9 cellular contexts compared by ENCODE assay signal in genomic region chr6:166598441-166599138, GRCh38. TPM values are rescaled to one million over a fixed set of nuclear protein-coding genes. Genes with fewer than 3 reads are reported as not detected.
DNase-seq lines count a peak whose midpoint lies in the region; ATAC-seq and TF ChIP-seq lines count a peak whose summit lies in the region.
"Had no signal": no experiment of that assay in that cellular context is flagged by ENCODE, and none has a peak within 500 bp of the region (broad histone marks: within the 10 kb centered on the region; RNA-seq: fewer than 3 reads in every experiment).

No MANE protein-coding gene starts in this region.

- H3K36me3 Mint-ChIP-seq in HFFc6 (ENCODE audit: low read depth) (peaks cover 26% of the 10 kb centered on the region), MCF 10A (ENCODE audit: insufficient read depth, unreplicated experiment) (peaks cover 66% of the 10 kb centered on the region)
- H3K36me3 Mint-ChIP-seq in CD8-positive, alpha-beta T cell = no peaks in the 10 kb centered on the region

- H3K4me1 Mint-ChIP-seq in HFFc6 (ENCODE audit: low read depth) = peaks cover 72% of the 10 kb centered on the region
- H3K4me1 Mint-ChIP-seq in MCF 10A (ENCODE audit: insufficient read depth, unreplicated experiment) = peaks cover 60% of the 10 kb centered on the region
- H3K4me1 Mint-ChIP-seq in CD8-positive, alpha-beta T cell (ENCODE audit: low read depth) = no peaks in the 10 kb centered on the region

- H3K27me3 ChIP-seq in hepatocyte (no peaks in the 10 kb centered on the region), spleen (replicated peaks in 1 of 7) (no peaks in the 10 kb centered on the region)
- no peaks in the 10 kb centered on the region for H3K27me3 ChIP-seq in CD8-positive, alpha-beta T cell (ENCODE audit: insufficient read depth, low read length)

- BruUV-seq in MCF 10A (replicated peaks; lab: Mats Ljungman, UMichigan) = no TSS peak

- H4K20me1 ChIP-seq in hepatocyte (ENCODE audit: insufficient read depth, poor library complexity, severe bottlenecking) = peaks cover 2% of the 10 kb centered on the region

- H3K27me3 Mint-ChIP-seq in HFFc6 (ENCODE audit: insufficient read depth) (no peaks in the 10 kb centered on the region), MCF 10A (ENCODE audit: insufficient read depth, unreplicated experiment) (no peaks in the 10 kb centered on the region)
- no peaks in the 10 kb centered on the region for H3K27me3 Mint-ChIP-seq in CD8-positive, alpha-beta T cell (ENCODE audit: low read depth)

- H2AFZ ChIP-seq in hepatocyte = no peak overlapping the region

- no peak overlapping the region for H3K4me2 ChIP-seq in hepatocyte

- no peaks in the 10 kb centered on the region for H3K4me1 ChIP-seq in hepatocyte (ENCODE audit: insufficient read depth)
- peaks cover 0 to 26% (median 9%) of the 10 kb centered on the region in 6 donors for H3K4me1 ChIP-seq in spleen
- H3K4me1 ChIP-seq in CD8-positive, alpha-beta T cell (ENCODE audit: insufficient read depth, low read length) = no peaks in the 10 kb centered on the region

- H3K27ac Mint-ChIP-seq in HFFc6 (peak overlapping the region; percentile 98), MCF 10A (ENCODE audit: low read depth, unreplicated experiment) (peak overlapping the region; percentile 93)
- no peak overlapping the region for H3K27ac Mint-ChIP-seq in CD8-positive, alpha-beta T cell

- no peak for TF ChIP-seq CTCF in HFFc6 (IDR thresholded peaks at IDR 0.05)
- no peak for TF ChIP-seq CTCF in MCF 10A (IDR thresholded peaks at IDR 0.05; ENCODE audit: unreplicated experiment)
- no peak for TF ChIP-seq CTCF in hepatocyte (IDR thresholded peaks at IDR 0.05; ENCODE audit: poor library complexity)
- TF ChIP-seq CTCF in spleen (IDR thresholded peaks at IDR 0.05 in 8 of 11, conservative IDR thresholded peaks at IDR 0.05 in 3 of 11) = no peak
- no peak for TF ChIP-seq CTCF in CD8-positive, alpha-beta T cell (IDR thresholded peaks at IDR 0.05)

- intact Hi-C loops in MCF 10A (cut with micrococcal nuclease) = no loop called here
- intact Hi-C loops in spleen (cut with DNase I; ENCODE audit: low total_unique reads) = no loop called here
- intact Hi-C loops in CD8-positive, alpha-beta T cell (cut with DNase I, micrococcal nuclease) = no loop called here

- POLR2A ChIA-PET in MCF 10A (lab: Yijun Ruan, JAX) = interaction anchor here (0.5 to 5.1 kb wide), 10 partner anchors 9 to 405 kb away, joined by 3 to 60 read pairs (median 5); partner anchors contain the start of gene RPS6KA2
- POLR2A ChIA-PET in CD8-positive, alpha-beta T cell (lab: Charles Lee) = no interaction called here

- H3K9me3 Mint-ChIP-seq in HFFc6 (peaks cover 13% of the 10 kb centered on the region), MCF 10A (ENCODE audit: unreplicated experiment) (no peaks in the 10 kb centered on the region)
- H3K9me3 Mint-ChIP-seq in CD8-positive, alpha-beta T cell = no peaks in the 10 kb centered on the region
- H3K9me3 Mint-ChIP-seq: central memory CD8-positive, alpha-beta T cell had no signal

- H3K79me2 ChIP-seq in hepatocyte = peaks cover 57% of the 10 kb centered on the region

- no peak for ATAC-seq in CD8-positive, alpha-beta T cell

- H3K27ac ChIP-seq in hepatocyte (peak overlapping the region; percentile 88), spleen (peak overlapping the region; percentile 4 to 85 (median 76))
- H3K27ac ChIP-seq in CD8-positive, alpha-beta T cell (ENCODE audit: low read depth, low read length) = no peak overlapping the region

- no peaks in the 10 kb centered on the region for H3K9me2 ChIP-seq in hepatocyte (replicated peaks; ENCODE audit: insufficient read depth)

- DNase-seq in HFFc6 = peak; percentile 88
- peak; percentile 91 for DNase-seq in MCF 10A (ENCODE audit: unreplicated experiment)
- DNase-seq in hepatocyte (ENCODE audit: low spot score) = peak; percentile 42
- DNase-seq in spleen = no peak
- DNase-seq in NOMO-1 treated with DMSO at 0.1 percent for 48 hours (lab: John Stamatoyannopoulos, UW; ENCODE audit: unreplicated experiment) = no peak
- no peak for DNase-seq in NCI-H82 treated with DMSO at 0.1 percent for 48 hours (lab: John Stamatoyannopoulos, UW; ENCODE audit: unreplicated experiment)
- DNase-seq in NCI-H1092 (lab: John Stamatoyannopoulos, UW) = no peak
- no peak for DNase-seq in CD8-positive, alpha-beta T cell

- CTCF ChIA-PET in MCF 10A (lab: Yijun Ruan, JAX) = interaction anchor here (0.6 to 1.6 kb wide), 3 partner anchors 22 to 72 kb away, joined by 3 to 9 read pairs (median 3); no protein-coding TSS in a partner anchor
- CTCF ChIA-PET in CD8-positive, alpha-beta T cell (lab: Charles Lee) = interaction anchor here (1.5 kb wide), 1 partner anchor 10 kb away, joined by 3 read pairs; no protein-coding TSS in a partner anchor

- H3K4me3 ChIP-seq in hepatocyte (no peak overlapping the region), spleen (no peak overlapping the region)
- no peak overlapping the region for H3K4me3 ChIP-seq in CD8-positive, alpha-beta T cell (ENCODE audit: low read depth, low read length)

- 79% methylated on average over 11 of the region's 11 CpGs for WGBS in hepatocyte (ENCODE audit: low lambda C conversion rate, missing lambda C conversion rate)
- WGBS in spleen, 5 donors = 51 to 71% (median 51%) methylated on average over 11 of the region's 11 CpGs

- H3K9me3 ChIP-seq in hepatocyte (ENCODE audit: low read depth) = no peaks in the 10 kb centered on the region
- no peaks in the 10 kb centered on the region for H3K9me3 ChIP-seq in spleen
- no peaks in the 10 kb centered on the region for H3K9me3 ChIP-seq in CD8-positive, alpha-beta T cell (ENCODE audit: low read length)

- peak overlapping the region; percentile 49 for H3K4me3 Mint-ChIP-seq in HFFc6
- H3K4me3 Mint-ChIP-seq in MCF 10A (ENCODE audit: unreplicated experiment) = peak overlapping the region; percentile 43
- H3K4me3 Mint-ChIP-seq in CD8-positive, alpha-beta T cell = no peak overlapping the region
- H3K4me3 Mint-ChIP-seq: central memory CD8-positive, alpha-beta T cell had no signal

- H3K36me3 ChIP-seq in hepatocyte (replicated peaks; ENCODE audit: insufficient read depth, low read depth) = no peaks in the 10 kb centered on the region
- peaks cover 0 to 4% (median 0%) of the 10 kb centered on the region in 6 donors for H3K36me3 ChIP-seq in spleen
- no peaks in the 10 kb centered on the region for H3K36me3 ChIP-seq in CD8-positive, alpha-beta T cell (ENCODE audit: insufficient read depth, low read length)

- no peak for TF ChIP-seq POLR2A in spleen (IDR thresholded peaks at IDR 0.05)

RNA-seq across cellular contexts. Expression of gene RAMACL, which starts 12.1 kb away (rescaled TPM):
- total RNA-seq in HFFc6 (2021; fragmentation: NEBNext Ultra II Directional; extraction: Animal tissue kit (Norgen Biotek cat#: 25700)) = 1 to 10 TPM; 2.0 to 3.6 (median 2.8) TPM
- total RNA-seq in MCF 10A (2022) (5.3 and 5.8 TPM in 2 replicates), hepatocyte (1.1 and 1.6 TPM in 2 replicates), spleen (1 to 10 TPM; 2.2 to 6.9 (median 5.4) TPM)
- polyA plus RNA-seq in hepatocyte (1.1 and 2.9 TPM in 2 replicates), spleen (under 1 TPM; 0.23 to 0.38 (median 0.26) TPM)
- total RNA-seq in CD8-positive, alpha-beta T cell = under 1 TPM in 1 of 2 experiments, not detected in 1; 0.31 TPM

RNA-seq across cellular contexts. Expression of gene RPS6KA2, which starts 28.5 kb away (rescaled TPM):
- 10 to 100 TPM; 10.1 to 13.9 (median 11.9) TPM for total RNA-seq in HFFc6 (2021; fragmentation: NEBNext Ultra II Directional; extraction: Animal tissue kit (Norgen Biotek cat#: 25700))
- total RNA-seq in MCF 10A (2022) = 126 and 157 TPM in 2 replicates
- total RNA-seq in hepatocyte = 26.3 and 29.2 TPM in 2 replicates
- polyA plus RNA-seq in hepatocyte = 27.7 and 34.8 TPM in 2 replicates
- 100 to 1,000 TPM in 2 of 7 donors, 10 to 100 TPM in 5; 45.9 to 123 (median 71.0) TPM for total RNA-seq in spleen
- polyA plus RNA-seq in spleen = 10 to 100 TPM in 1 of 3 donors, 1 to 10 TPM in 2; 7.6 to 26.3 (median 8.7) TPM
- 1 to 10 TPM; 2.2 TPM for total RNA-seq in CD8-positive, alpha-beta T cell

Comparison
In these comparisons a context has a peak if more than half of its experiments do, and no peak if none do; other contexts are left out.
1. DNase-seq: peak in HFFc6 (single experiment), MCF 10A (single experiment) and hepatocyte (single experiment); none in spleen (single experiment), NOMO-1 treated with DMSO at 0.1 percent for 48 hours (single experiment), NCI-H82 treated with DMSO at 0.1 percent for 48 hours (single experiment), NCI-H1092 (single experiment) and CD8-positive, alpha-beta T cell (0 of 7).